ENCODE assay signal across 20 cellular contexts in the genomic region with DNA sequence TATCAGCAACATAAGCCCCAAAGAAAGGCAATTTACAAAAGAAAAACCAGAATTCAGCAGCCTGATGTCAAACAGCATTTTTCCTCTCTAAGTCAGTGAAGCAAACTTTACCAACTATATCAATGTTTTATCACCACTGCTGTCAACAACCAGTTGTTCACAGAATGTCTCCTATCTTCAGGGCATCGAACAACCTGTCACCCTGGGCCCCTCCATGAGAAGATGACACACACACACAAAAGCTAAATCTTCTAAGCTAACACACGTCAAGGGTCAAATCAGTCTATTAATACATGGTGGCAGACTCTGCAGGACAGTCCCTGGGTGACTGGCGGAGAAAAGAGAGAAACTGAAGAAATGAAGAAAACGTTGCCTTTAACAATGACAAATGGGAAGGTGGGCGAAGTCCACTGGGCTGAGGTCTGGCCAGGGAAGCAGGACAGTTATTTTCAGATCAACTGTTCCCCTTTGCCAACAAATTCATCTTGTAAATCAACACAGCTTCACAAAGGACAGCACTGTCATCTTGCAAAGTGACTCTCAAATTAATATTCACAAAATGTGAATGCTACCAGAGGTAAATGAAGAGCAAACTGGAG. TPM values are rescaled to one million over a fixed set of nuclear protein-coding genes. Genes with fewer than 3 reads are reported as not detected.
"Had no signal": no experiment of that assay in that cellular context is flagged by ENCODE, and none has a peak within 500 bp of the region (broad histone marks: within the 10 kb centered on the region; RNA-seq: fewer than 3 reads in every experiment).

No MANE protein-coding gene starts in this region.

- ATAC-seq: activated CD8-positive, alpha-beta T cell treated with anti-CD3 and anti-CD28 coated beads for 36 hours; activated T-helper 17 cell treated with anti-CD3 and anti-CD28 coated beads, Interleukin-2, amount 50 U/mL, for 72 hours; gastrocnemius medialis; sciatic nerve; stimulated activated naive B cell treated with anti-CD40 and anti-IgM and Interleukin-4, amounts not matched to agents 10 μg/mL and 1 μg/mL and 100 μg/mL, for 72 hours had no signal

- H3K4me3 ChIP-seq: gastrocnemius medialis, lung, spleen had no signal

- H3K27ac Mint-ChIP-seq: activated CD4-positive, alpha-beta T cell treated with anti-CD3 and anti-CD28 coated beads, Interleukin-2, amount 10 ng/mL, durations not matched to agents 24 days and 14 days; activated CD8-positive, alpha-beta T cell treated with anti-CD3 and anti-CD28 coated beads for 36 hours; activated naive CD8-positive, alpha-beta T cell treated with anti-CD3 and anti-CD28 coated beads for 36 hours; activated T-helper 17 cell treated with anti-CD3 and anti-CD28 coated beads, Interleukin-2, amount 50 U/mL, for 72 hours; stimulated activated naive B cell treated with anti-CD40 and anti-IgM and Interleukin-4, amounts not matched to agents 10 μg/mL and 1 μg/mL and 100 μg/mL, for 72 hours had no signal

- H3K4me1 Mint-ChIP-seq: activated CD4-positive, alpha-beta T cell treated with anti-CD3 and anti-CD28 coated beads, Interleukin-2, amount 10 ng/mL, durations not matched to agents 24 days and 14 days; activated naive CD8-positive, alpha-beta T cell treated with anti-CD3 and anti-CD28 coated beads for 36 hours; activated T-helper 17 cell treated with anti-CD3 and anti-CD28 coated beads, Interleukin-2, amount 50 U/mL, for 72 hours; stimulated activated naive B cell treated with anti-CD40 and anti-IgM and Interleukin-4, amounts not matched to agents 10 μg/mL and 1 μg/mL and 100 μg/mL, for 72 hours had no signal

- H3K9me3 Mint-ChIP-seq: stimulated activated naive B cell treated with anti-CD40 and anti-IgM and Interleukin-4, amounts not matched to agents 10 μg/mL and 1 μg/mL and 100 μg/mL, for 72 hours had no signal

- H3K36me3 Mint-ChIP-seq: activated naive CD8-positive, alpha-beta T cell treated with anti-CD3 and anti-CD28 coated beads for 36 hours; stimulated activated naive B cell treated with anti-CD40 and anti-IgM and Interleukin-4, amounts not matched to agents 10 μg/mL and 1 μg/mL and 100 μg/mL, for 72 hours had no signal

- DNase-seq: activated CD4-positive, alpha-beta T cell treated with anti-CD3 and anti-CD28 coated beads, Interleukin-2, amount 10 ng/mL, durations not matched to agents 24 days and 14 days; activated CD8-positive, alpha-beta T cell treated with anti-CD3 and anti-CD28 coated beads for 36 hours; activated naive CD4-positive, alpha-beta T cell; activated naive CD8-positive, alpha-beta T cell treated with anti-CD3 and anti-CD28 coated beads for 36 hours; activated T-cell treated with anti-CD3 and anti-CD28 coated beads, Interleukin-2, amount 50 U/mL, for 1 hour; amniotic stem cell; central memory CD4-positive, alpha-beta T cell; effector CD4-positive, alpha-beta T cell; gastrocnemius medialis; head of caudate nucleus; midbrain; occipital lobe; spleen; stimulated activated CD4-positive, alpha-beta T cell treated with anti-CD3 and anti-CD28 coated beads, Interleukin-4, amount 100 ng/mL, for 4 hours; stimulated activated naive B cell treated with anti-CD40 and anti-IgM and Interleukin-4, amounts not matched to agents 10 μg/mL and 1 μg/mL and 100 μg/mL, for 72 hours; T-helper 1 cell; T-helper 9 cell had no signal

- H3K27me3 ChIP-seq: gastrocnemius medialis, spleen had no signal

- H3K27ac ChIP-seq: gastrocnemius medialis, spleen had no signal

- H3K9me3 ChIP-seq: gastrocnemius medialis, spleen had no signal

- H3K36me3 ChIP-seq: gastrocnemius medialis, spleen had no signal

- H3K27me3 Mint-ChIP-seq: activated CD4-positive, alpha-beta T cell treated with anti-CD3 and anti-CD28 coated beads, Interleukin-2, amount 10 ng/mL, durations not matched to agents 24 days and 14 days; activated CD8-positive, alpha-beta T cell treated with anti-CD3 and anti-CD28 coated beads for 36 hours; activated T-helper 17 cell treated with anti-CD3 and anti-CD28 coated beads, Interleukin-2, amount 50 U/mL, for 72 hours; stimulated activated naive B cell treated with anti-CD40 and anti-IgM and Interleukin-4, amounts not matched to agents 10 μg/mL and 1 μg/mL and 100 μg/mL, for 72 hours had no signal

- H3K4me3 Mint-ChIP-seq: activated CD4-positive, alpha-beta T cell treated with anti-CD3 and anti-CD28 coated beads, Interleukin-2, amount 10 ng/mL, durations not matched to agents 24 days and 14 days; activated CD8-positive, alpha-beta T cell treated with anti-CD3 and anti-CD28 coated beads for 36 hours; activated naive CD8-positive, alpha-beta T cell treated with anti-CD3 and anti-CD28 coated beads for 36 hours; activated T-helper 17 cell treated with anti-CD3 and anti-CD28 coated beads, Interleukin-2, amount 50 U/mL, for 72 hours; stimulated activated naive B cell treated with anti-CD40 and anti-IgM and Interleukin-4, amounts not matched to agents 10 μg/mL and 1 μg/mL and 100 μg/mL, for 72 hours had no signal

- H3K4me1 ChIP-seq: gastrocnemius medialis, spleen had no signal

RNA-seq across cellular contexts. Expression of a gene that starts 13.0 kb away (rescaled TPM):
- total RNA-seq: activated CD8-positive, alpha-beta T cell treated with anti-CD3 and anti-CD28 coated beads for 36 hours; activated T-helper 17 cell treated with anti-CD3 and anti-CD28 coated beads, Interleukin-2, amount 50 U/mL, for 72 hours had no signal
